ENCODE assay signal across 8 cellular contexts in genomic region chr14:61751475-61751989, GRCh38. TPM values are rescaled to one million over a fixed set of nuclear protein-coding genes. Genes with fewer than 3 reads are reported as not detected.
A peak's percentile ranks its signal among the peaks of the same experiment; 100 is the strongest.
DNase-seq lines count a peak whose midpoint lies in the region; ATAC-seq and TF ChIP-seq lines count a peak whose summit lies in the region.

No MANE protein-coding gene starts in this region.

- H3K27me3 ChIP-seq in neuronal stem cell (ENCODE audit: control insufficient read depth in 3 of 3, insufficient read depth in 3 of 3, low read depth in 1 of 3, low read length in 3 of 3): no peaks in the 10 kb centered on the region
- no peaks in the 10 kb centered on the region for H3K27me3 ChIP-seq in WERI-Rb-1 (ENCODE audit: insufficient read depth, low read depth, severe bottlenecking)

- intact Hi-C loops in CD14-positive monocyte (cut with micrococcal nuclease): loop anchor here in 1 of 2 donors (5.0 kb wide), 1 partner anchor 279 kb away; no protein-coding TSS in a partner anchor

- H3K4me1 Mint-ChIP-seq in CD14-positive monocyte: peaks cover 41% of the 10 kb centered on the region

- peaks cover 2 to 56% of the 10 kb centered on the region in 2 donors for H3K36me3 ChIP-seq in neuronal stem cell (replicated peaks in 1 of 2; ENCODE audit: control insufficient read depth in 2 of 2, insufficient read depth in 2 of 2, low read length in 2 of 2)
- peaks cover 19% of the 10 kb centered on the region for H3K36me3 ChIP-seq in WERI-Rb-1

- H3K36me3 Mint-ChIP-seq in CD14-positive monocyte: peaks cover 16 to 17% of the 10 kb centered on the region in 2 donors

- no peak overlapping the region for H3K14ac ChIP-seq in neuronal stem cell (ENCODE audit: low read length)

- H3K27ac ChIP-seq in coronary artery: peak overlapping the region; percentile 71 to 84
- H3K27ac ChIP-seq in neuronal stem cell (replicated peaks; ENCODE audit: low read length): no peak overlapping the region
- no peak overlapping the region for H3K27ac ChIP-seq in WERI-Rb-1

- peak overlapping the region; percentile 56 to 81 for H3K4me3 Mint-ChIP-seq in CD14-positive monocyte

- H3K4me2 ChIP-seq in neuronal stem cell (ENCODE audit: insufficient read depth, low read length, poor library complexity, severe bottlenecking): peak overlapping the region; percentile 86

- DNase-seq in CD14-positive monocyte (ENCODE audit: low spot score) (no peak), LNCaP clone FGC (ENCODE audit: low read depth) (no peak), coronary artery (ENCODE audit: low spot score) (no peak), neuronal stem cell (ENCODE audit: low spot score) (no peak), WERI-Rb-1 (no peak), CD1c-positive myeloid dendritic cell (ENCODE audit: extremely low spot score) (no peak)

- H2BK15ac ChIP-seq in neuronal stem cell (ENCODE audit: low read length): no peak overlapping the region

- no peak for ATAC-seq in GM21526 (IDR thresholded peaks at IDR 0.05; ENCODE audit: low FRiP score, unreplicated experiment)
- no peak for ATAC-seq in HG03108 (IDR thresholded peaks at IDR 0.05; ENCODE audit: unreplicated experiment)

- peak overlapping the region; percentile 63 for H3K4me3 ChIP-seq in LNCaP clone FGC (ENCODE audit: low read depth, low read length)
- H3K4me3 ChIP-seq in coronary artery: peak overlapping the region; percentile 72
- no peak overlapping the region for H3K4me3 ChIP-seq in neuronal stem cell (ENCODE audit: low read length in 2 of 2)
- no peak overlapping the region for H3K4me3 ChIP-seq in WERI-Rb-1 (ENCODE audit: low read depth, low read length)

- H3K18ac ChIP-seq in neuronal stem cell (ENCODE audit: low read length): no peak overlapping the region

- H3K79me1 ChIP-seq in neuronal stem cell (ENCODE audit: low read depth, low read length): peaks cover 3% of the 10 kb centered on the region

- no peak overlapping the region for H2BK120ac ChIP-seq in neuronal stem cell (ENCODE audit: low read depth, low read length)

- peaks cover 0 to 2% of the 10 kb centered on the region in 2 donors for H3K9me3 ChIP-seq in neuronal stem cell (replicated peaks in 1 of 2; ENCODE audit: control insufficient read depth in 2 of 2, insufficient read depth in 1 of 2, low read depth in 1 of 2, low read length in 2 of 2)
- H3K9me3 ChIP-seq in WERI-Rb-1 (ENCODE audit: severe bottlenecking): no peaks in the 10 kb centered on the region

- H3K4me1 ChIP-seq in neuronal stem cell (ENCODE audit: control insufficient read depth in 2 of 2, insufficient read depth in 1 of 2, low read depth in 1 of 2, low read length in 2 of 2): no peaks in the 10 kb centered on the region

- H4K8ac ChIP-seq in neuronal stem cell (ENCODE audit: low read depth, low read length): no peak overlapping the region

- peak overlapping the region in 6 of 7 donors; percentile 76 to 89 (median 84) for H3K27ac Mint-ChIP-seq in CD14-positive monocyte

- H2AFZ ChIP-seq in neuronal stem cell (ENCODE audit: low read length): no peak overlapping the region

- no peak overlapping the region for H3K4ac ChIP-seq in neuronal stem cell (ENCODE audit: low read length)

- H2BK12ac ChIP-seq in neuronal stem cell (ENCODE audit: low read length): no peak overlapping the region

- H2AK5ac ChIP-seq in neuronal stem cell (ENCODE audit: low read depth, low read length): no peak overlapping the region

- H3K9me3 Mint-ChIP-seq in CD14-positive monocyte: peaks cover 0 to 2% (median 0%) of the 10 kb centered on the region in 7 donors

- H3K27me3 Mint-ChIP-seq in CD14-positive monocyte (ENCODE audit: low read depth in 3 of 3): peaks cover 0 to 3% (median 1%) of the 10 kb centered on the region in 3 donors

- no peak overlapping the region for H2BK5ac ChIP-seq in neuronal stem cell (ENCODE audit: low read length)

- TF ChIP-seq CTCF in CD14-positive monocyte (IDR thresholded peaks at IDR 0.05) (no peak), LNCaP clone FGC (IDR thresholded peaks at IDR 0.05; ENCODE audit: control insufficient read depth, extremely low read depth, insufficient read depth) (no peak), coronary artery (IDR thresholded peaks at IDR 0.05) (no peak), WERI-Rb-1 (IDR thresholded peaks at IDR 0.05; ENCODE audit: low read depth, low read length) (no peak)

- peak overlapping the region; percentile 98 for H3K23ac ChIP-seq in neuronal stem cell (ENCODE audit: low read depth, low read length, poor library complexity)

- H4K91ac ChIP-seq in neuronal stem cell (ENCODE audit: low read depth, low read length, poor library complexity): no peak overlapping the region

- H3K9ac ChIP-seq in neuronal stem cell (ENCODE audit: low read depth, low read length, poor library complexity): no peak overlapping the region

- WGBS in neuronal stem cell (ENCODE audit: extremely low coverage in 2 of 2, insufficient read length in 2 of 2, insufficient replicate concordance in 1 of 2), 2 donors: no CpG with 5 or more reads among the region's 8 CpGs

RNA-seq across cellular contexts. Expression of gene SNAPC1, which starts 10.7 kb away (rescaled TPM):
- polyA plus RNA-seq in CD14-positive monocyte: 1 to 10 TPM; 2.9 to 3.2 TPM
- 13.6 TPM for polyA plus RNA-seq in neuronal stem cell (2013, experiment 1 of 2)
- 13.9 TPM for polyA plus RNA-seq in neuronal stem cell (2013, experiment 2 of 2)

RNA-seq across cellular contexts. Expression of gene HIF1A, which starts 56.2 kb away (rescaled TPM):
- polyA plus RNA-seq in CD14-positive monocyte: 100 to 1,000 TPM in 1 of 2 donors, 10 to 100 TPM in 1; 79.0 to 137 TPM
- polyA plus RNA-seq in neuronal stem cell (2013, experiment 1 of 2): 149 TPM
- 154 TPM for polyA plus RNA-seq in neuronal stem cell (2013, experiment 2 of 2)

Comparison
In these comparisons a context has a peak if more than half of its experiments do, and no peak if none do; other contexts are left out.
1. H3K4me3 ChIP-seq: peak in LNCaP clone FGC (single experiment) and coronary artery (single experiment); none in neuronal stem cell (0 of 2) and WERI-Rb-1 (single experiment).
2. H3K27ac ChIP-seq: peak in coronary artery (2 of 2); none in neuronal stem cell (single experiment) and WERI-Rb-1 (single experiment).